ENCODE assay signal across 8 cellular contexts in genomic region chr10:17375936-17376584, GRCh38.
A peak's percentile ranks its signal among the peaks of the same experiment; 100 is the strongest.
DNase-seq lines count a peak whose midpoint lies in the region; ATAC-seq and TF ChIP-seq lines count a peak whose summit lies in the region.

No MANE protein-coding gene starts in this region.

- ATAC-seq in lower lobe of right lung (no peak), HG03025 (IDR thresholded peaks at IDR 0.05; ENCODE audit: low FRiP score, unreplicated experiment) (no peak)

- WGBS in ovary, 3 donors = 88 to 92% (median 89%) methylated on average over 10 of the region's 10 CpGs

- H3K27ac ChIP-seq in lower lobe of right lung = no peak overlapping the region
- no peak overlapping the region for H3K27ac ChIP-seq in ovary

- no peaks in the 10 kb centered on the region; the same call in 1 of the 2 replicates for H3K9me3 Mint-ChIP-seq in HFFc6

- H3K27ac Mint-ChIP-seq in HFFc6 = no peak overlapping the region

- H3K27me3 ChIP-seq in lower lobe of right lung (ENCODE audit: low read depth) = no peaks in the 10 kb centered on the region
- H3K27me3 ChIP-seq in ovary = no peaks in the 10 kb centered on the region

- H3K4me3 ChIP-seq in lower lobe of right lung (no peak overlapping the region), ovary (no peak overlapping the region)

- intact Hi-C loops in lower lobe of right lung (cut with DNase I) (no loop called here), ovary (cut with DNase I) (no loop called here)

- peak; percentile 14 for DNase-seq in CMK (ENCODE audit: low read depth)
- no peak for DNase-seq in HFFc6
- DNase-seq in activated T-cell treated with anti-CD3 and anti-CD28 coated beads for 48 hours (ENCODE audit: low read depth) = peak; percentile 36
- DNase-seq in lower lobe of right lung = no peak
- no peak for DNase-seq in LoVo (ENCODE audit: low spot score)
- no peak for DNase-seq in GF-D8 (lab: John Stamatoyannopoulos, UW)
- DNase-seq in ovary = no peak

- no peaks in the 10 kb centered on the region for H3K4me1 ChIP-seq in lower lobe of right lung
- peaks cover 3% of the 10 kb centered on the region for H3K4me1 ChIP-seq in ovary (ENCODE audit: insufficient read depth)

- H3K4me3 Mint-ChIP-seq in HFFc6 = no peak overlapping the region

- no peak for TF ChIP-seq EP300 in ovary (IDR thresholded peaks at IDR 0.05)

- H3K36me3 ChIP-seq in lower lobe of right lung (no peaks in the 10 kb centered on the region), ovary (no peaks in the 10 kb centered on the region)

- no peaks in the 10 kb centered on the region for H3K36me3 Mint-ChIP-seq in HFFc6 (ENCODE audit: low read depth)

- TF ChIP-seq POLR2A in ovary (IDR thresholded peaks at IDR 0.05) = no peak

- H3K9me3 ChIP-seq in lower lobe of right lung (no peaks in the 10 kb centered on the region), ovary (no peaks in the 10 kb centered on the region)

- TF ChIP-seq CTCF in HFFc6 (IDR thresholded peaks at IDR 0.05) = peak; percentile 80
- TF ChIP-seq CTCF in lower lobe of right lung (IDR thresholded peaks at IDR 0.05) = peak; percentile 39
- no peak for TF ChIP-seq CTCF in ovary (IDR thresholded peaks at IDR 0.05)

- H3K4me1 Mint-ChIP-seq in HFFc6 (ENCODE audit: low read depth) = no peaks in the 10 kb centered on the region

- peaks cover 17% of the 10 kb centered on the region for H3K27me3 Mint-ChIP-seq in HFFc6 (ENCODE audit: insufficient read depth)

Comparison
In these comparisons a context has a peak if more than half of its experiments do, and no peak if none do; other contexts are left out.
1. DNase-seq: peak in CMK (single experiment) and activated T-cell treated with anti-CD3 and anti-CD28 coated beads for 48 hours (single experiment); none in HFFc6 (single experiment), lower lobe of right lung (single experiment), LoVo (single experiment), GF-D8 (single experiment) and ovary (0 of 5).
2. CTCF ChIP-seq: peak in HFFc6 (single experiment) and lower lobe of right lung (single experiment); none in ovary (0 of 3).